Comparison of ENCODE assay signal across 20 cellular contexts in the genomic region with DNA sequence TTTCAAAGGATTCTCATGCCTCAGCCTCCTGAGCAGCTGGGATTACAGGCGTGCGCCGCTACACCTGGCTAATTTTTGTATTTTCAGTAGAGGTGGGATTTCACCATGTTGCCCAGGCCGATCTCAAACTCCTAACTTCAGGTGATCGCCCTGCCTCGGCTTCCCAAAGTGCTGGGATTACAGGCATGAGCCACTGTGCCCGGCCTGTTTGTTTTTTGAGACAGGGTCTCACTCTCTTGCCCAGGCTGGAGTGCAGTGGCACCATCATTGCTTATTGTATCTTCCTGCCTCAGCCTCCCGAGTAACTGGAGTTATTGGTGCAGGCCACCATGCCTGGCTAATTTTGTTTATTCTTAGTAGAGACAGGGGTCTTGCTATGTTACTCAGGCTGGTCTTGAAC. TPM values are rescaled to one million over a fixed set of nuclear protein-coding genes. Genes with fewer than 3 reads are reported as not detected.
DNase-seq lines count a peak whose midpoint lies in the region; ATAC-seq, FAIRE-seq and TF ChIP-seq lines count a peak whose summit lies in the region.
"Had no signal": no experiment of that assay in that cellular context is flagged by ENCODE, and none has a peak within 500 bp of the region (broad histone marks: within the 10 kb centered on the region; RNA-seq: fewer than 3 reads in every experiment).

No MANE protein-coding gene starts in this region.

- H3K27me3 Mint-ChIP-seq in activated CD4-positive, alpha-beta T cell treated with anti-CD3 and anti-CD28 coated beads, Interleukin-2, amount 10 ng/mL, durations not matched to agents 7 days and 5 days = no peaks in the 10 kb centered on the region
- peaks cover under 1% of the 10 kb centered on the region for H3K27me3 Mint-ChIP-seq in T-helper 17 cell
- H3K27me3 Mint-ChIP-seq in immature natural killer cell (ENCODE audit: low read depth in 3 of 3) = peaks cover 0 to 3% (median 2%) of the 10 kb centered on the region in 3 donors

- peaks cover 51% of the 10 kb centered on the region for H3K4me1 Mint-ChIP-seq in activated CD4-positive, alpha-beta T cell treated with anti-CD3 and anti-CD28 coated beads, Interleukin-2, amount 10 ng/mL, durations not matched to agents 7 days and 5 days
- H3K4me1 Mint-ChIP-seq in T-helper 17 cell = peaks cover 28% of the 10 kb centered on the region
- H3K4me1 Mint-ChIP-seq in immature natural killer cell = peaks cover 50 to 56% of the 10 kb centered on the region in 2 donors

- no peak overlapping the region for H3K4me3 Mint-ChIP-seq in activated CD4-positive, alpha-beta T cell treated with anti-CD3 and anti-CD28 coated beads, Interleukin-2, amount 10 ng/mL, durations not matched to agents 7 days and 5 days
- H3K4me3 Mint-ChIP-seq in T-helper 17 cell (no peak overlapping the region), immature natural killer cell (peak overlapping the region in 2 of 5 donors; percentile 55 to 62)
- H3K4me3 Mint-ChIP-seq: HFFc6 had no signal

- TF ChIP-seq POLR2A in GM12892 (IDR thresholded peaks at IDR 0.05; ENCODE audit: low read depth, low read length) = no peak

- DNase-seq in activated CD4-positive, alpha-beta T cell treated with anti-CD3 and anti-CD28 coated beads, Interleukin-2, amount 10 ng/mL, durations not matched to agents 7 days and 5 days = no peak
- no peak for DNase-seq in activated CD4-positive, alpha-beta T cell treated with anti-CD3 and anti-CD28 coated beads, Interleukin-2, amount 50 U/mL, for 1 hour
- DNase-seq in T-helper 17 cell (no peak), immature natural killer cell (no peak), thoracic aorta (ENCODE audit: low spot score) (no peak), GM12892 (ENCODE audit: insufficient read length) (no peak), LoVo (ENCODE audit: low spot score) (no peak)
- no peak for DNase-seq in stimulated activated CD4-positive, alpha-beta T cell treated with anti-CD3 and anti-CD28 coated beads, Interleukin-4, amount 100 ng/mL, for 1 hour
- DNase-seq: activated naive CD4-positive, alpha-beta T cell treated with anti-CD3 and anti-CD28 coated beads, Interleukin-2, amount 50 U/mL, for 16 hours; colonic mucosa; DMS153; HFFc6; NCI-H1105 treated with DMSO at 0.1 percent for 48 hours; NCI-H2171 treated with DMSO at 0.1 percent for 48 hours; SIG-M5; stimulated activated CD4-positive, alpha-beta T cell treated with anti-CD3 and anti-CD28 coated beads, Interleukin-2, amount 100 ng/mL, for 48 hours had no signal

- ATAC-seq in T-helper 17 cell = no peak
- no peak for ATAC-seq in thoracic aorta (ENCODE audit: insufficient number of reproducible peaks, low FRiP score, low read depth)
- ATAC-seq: A549; activated CD4-positive, CD25-positive, alpha-beta regulatory T cell treated with anti-CD3 and anti-CD28 coated beads, Interleukin-2, amount 50 U/mL, for 24 hours had no signal

- CTCF ChIA-PET in activated CD4-positive, alpha-beta T cell treated with anti-CD3 and anti-CD28 coated beads, Interleukin-2, amount 10 ng/mL, durations not matched to agents 7 days and 5 days (lab: Charles Lee) = no interaction called here

- H3K9me3 Mint-ChIP-seq in activated CD4-positive, alpha-beta T cell treated with anti-CD3 and anti-CD28 coated beads, Interleukin-2, amount 10 ng/mL, durations not matched to agents 7 days and 5 days = no peaks in the 10 kb centered on the region
- no peaks in the 10 kb centered on the region for H3K9me3 Mint-ChIP-seq in immature natural killer cell
- H3K9me3 Mint-ChIP-seq: HFFc6 had no signal

- FAIRE-seq in GM12892 (lab: Jason Lieb, UNC) = no peak
- FAIRE-seq: A549 had no signal

- peaks cover 32 to 53% of the 10 kb centered on the region in 2 donors for H3K4me1 ChIP-seq in thoracic aorta (ENCODE audit: control insufficient read depth in 1 of 2, low read depth in 2 of 2)
- H3K4me1 ChIP-seq: colonic mucosa had no signal

- H3K4me3 ChIP-seq in thoracic aorta = no peak overlapping the region
- H3K4me3 ChIP-seq: A549, colonic mucosa had no signal

- H3K36me3 Mint-ChIP-seq in activated CD4-positive, alpha-beta T cell treated with anti-CD3 and anti-CD28 coated beads, Interleukin-2, amount 10 ng/mL, durations not matched to agents 7 days and 5 days (ENCODE audit: low read depth) = peaks cover 48% of the 10 kb centered on the region
- H3K36me3 Mint-ChIP-seq in T-helper 17 cell (ENCODE audit: low read depth) = peaks cover 2% of the 10 kb centered on the region
- peaks cover 8 to 15% (median 11%) of the 10 kb centered on the region in 3 donors for H3K36me3 Mint-ChIP-seq in immature natural killer cell

- no peak for TF ChIP-seq CTCF in thoracic aorta (IDR thresholded peaks at IDR 0.05)

- peaks cover 3% of the 10 kb centered on the region for H3K36me3 ChIP-seq in thoracic aorta
- H3K36me3 ChIP-seq: colonic mucosa had no signal

- no peaks in the 10 kb centered on the region for H3K27me3 ChIP-seq in thoracic aorta (replicated peaks; ENCODE audit: insufficient read depth)
- H3K27me3 ChIP-seq: colonic mucosa had no signal

- peak overlapping the region; percentile 81 for H3K27ac Mint-ChIP-seq in activated CD4-positive, alpha-beta T cell treated with anti-CD3 and anti-CD28 coated beads, Interleukin-2, amount 10 ng/mL, durations not matched to agents 7 days and 5 days
- H3K27ac Mint-ChIP-seq in T-helper 17 cell (peak overlapping the region; percentile 82), immature natural killer cell (peak overlapping the region; percentile 91 to 97 (median 94))
- H3K27ac Mint-ChIP-seq: HFFc6 had no signal

- POLR2A ChIA-PET in activated CD4-positive, alpha-beta T cell treated with anti-CD3 and anti-CD28 coated beads, Interleukin-2, amount 10 ng/mL, durations not matched to agents 7 days and 5 days (lab: Charles Lee) = no interaction called here

- H3K9me3 ChIP-seq in T-helper 17 cell (ENCODE audit: control insufficient read depth, low read length, poor library complexity, severe bottlenecking) (no peaks in the 10 kb centered on the region), thoracic aorta (no peaks in the 10 kb centered on the region)
- H3K9me3 ChIP-seq: A549, colonic mucosa had no signal

- peak overlapping the region; percentile 92 to 95 for H3K27ac ChIP-seq in thoracic aorta
- H3K27ac ChIP-seq: colonic mucosa, KMS-11 had no signal

RNA-seq across cellular contexts. Expression of gene FADS2, which starts 8.1 kb away (rescaled TPM):
- total RNA-seq in activated CD4-positive, alpha-beta T cell treated with anti-CD3 and anti-CD28 coated beads, Interleukin-2, amount 10 ng/mL, durations not matched to agents 7 days and 5 days = 100 to 1,000 TPM; 128 to 135 TPM
- total RNA-seq in T-helper 17 cell (10 to 100 TPM in 1 of 2 donors, 1 to 10 TPM in 1; 5.2 to 15.7 TPM), thoracic aorta (100 to 1,000 TPM in 1 of 2 donors, 10 to 100 TPM in 1; 89.2 to 234 TPM)
- 10 to 100 TPM; 21.9 to 28.7 (median 22.0) TPM for polyA plus RNA-seq in immature natural killer cell
- polyA plus RNA-seq in GM12892 (2012; ENCODE audit: missing spikeins) = 82.0 TPM

RNA-seq across cellular contexts. Expression of gene FADS1, which starts 19.4 kb away (rescaled TPM):
- 10 to 100 TPM; 25.7 to 27.1 TPM for total RNA-seq in activated CD4-positive, alpha-beta T cell treated with anti-CD3 and anti-CD28 coated beads, Interleukin-2, amount 10 ng/mL, durations not matched to agents 7 days and 5 days
- total RNA-seq in T-helper 17 cell = 1 to 10 TPM; 1.2 to 4.6 TPM
- polyA plus RNA-seq in immature natural killer cell = 10 to 100 TPM; 11.5 to 18.7 (median 17.7) TPM
- total RNA-seq in thoracic aorta = 10 to 100 TPM; 39.0 to 52.9 TPM
- 17.8 TPM for polyA plus RNA-seq in GM12892 (2012; ENCODE audit: missing spikeins)
- total RNA-seq: OCI-LY7 had no signal

RNA-seq across cellular contexts. Expression of gene FEN1, which starts 43.5 kb away (rescaled TPM):
- 100 to 1,000 TPM in 1 of 2 experiments, 10 to 100 TPM in 1; 98.6 to 118 TPM for total RNA-seq in activated CD4-positive, alpha-beta T cell treated with anti-CD3 and anti-CD28 coated beads, Interleukin-2, amount 10 ng/mL, durations not matched to agents 7 days and 5 days
- total RNA-seq in T-helper 17 cell (10 to 100 TPM in 1 of 2 donors, 1 to 10 TPM in 1; 9.7 to 13.0 TPM), thoracic aorta (1 to 10 TPM; 4.5 to 5.4 TPM)
- 10 to 100 TPM; 20.3 to 31.3 (median 24.6) TPM for polyA plus RNA-seq in immature natural killer cell
- polyA plus RNA-seq in GM12892 (2012; ENCODE audit: missing spikeins) = 76.2 TPM

RNA-seq across cellular contexts. Expression of gene TMEM258, which starts 43.8 kb away (rescaled TPM):
- total RNA-seq in activated CD4-positive, alpha-beta T cell treated with anti-CD3 and anti-CD28 coated beads, Interleukin-2, amount 10 ng/mL, durations not matched to agents 7 days and 5 days = 100 to 1,000 TPM; 154 to 160 TPM
- total RNA-seq in T-helper 17 cell (10 to 100 TPM; 68.4 to 77.6 TPM), thoracic aorta (10 to 100 TPM; 17.3 to 63.6 TPM)
- 100 to 1,000 TPM; 160 to 274 (median 225) TPM for polyA plus RNA-seq in immature natural killer cell
- 285 TPM for polyA plus RNA-seq in GM12892 (2012; ENCODE audit: missing spikeins)

RNA-seq across cellular contexts. Expression of gene FADS3, which starts 55.2 kb away (rescaled TPM):
- total RNA-seq in activated CD4-positive, alpha-beta T cell treated with anti-CD3 and anti-CD28 coated beads, Interleukin-2, amount 10 ng/mL, durations not matched to agents 7 days and 5 days = 1 to 10 TPM; 2.9 to 3.7 TPM
- total RNA-seq in T-helper 17 cell = 10 to 100 TPM in 1 of 2 donors, 1 to 10 TPM in 1; 8.5 to 14.5 TPM
- polyA plus RNA-seq in immature natural killer cell = 1 to 10 TPM; 3.2 to 6.2 (median 3.9) TPM
- total RNA-seq in thoracic aorta = 100 to 1,000 TPM; 368 to 393 TPM
- 3.9 TPM for polyA plus RNA-seq in GM12892 (2012; ENCODE audit: missing spikeins)

Comparison
In these comparisons a context has a peak if more than half of its experiments do, and no peak if none do; other contexts are left out.
1. RNA of gene FADS2, which starts 8.1 kb away (total RNA-seq): 89.2 to 234 TPM in thoracic aorta and 128 to 135 TPM in activated CD4-positive, alpha-beta T cell treated with anti-CD3 and anti-CD28 coated beads, Interleukin-2, amount 10 ng/mL, durations not matched to agents 7 days and 5 days; 5.2 to 15.7 TPM in T-helper 17 cell; every median in the first group is over 4 times any median in the second.
2. RNA of gene FADS1, which starts 19.4 kb away (total RNA-seq): 39.0 to 52.9 TPM in thoracic aorta and 25.7 to 27.1 TPM in activated CD4-positive, alpha-beta T cell treated with anti-CD3 and anti-CD28 coated beads, Interleukin-2, amount 10 ng/mL, durations not matched to agents 7 days and 5 days; 1.2 to 4.6 TPM in T-helper 17 cell; every median in the first group is over 4 times any median in the second.
3. RNA of gene FEN1, which starts 43.5 kb away (total RNA-seq): 98.6 to 118 TPM in activated CD4-positive, alpha-beta T cell treated with anti-CD3 and anti-CD28 coated beads, Interleukin-2, amount 10 ng/mL, durations not matched to agents 7 days and 5 days; 9.7 to 13.0 TPM in T-helper 17 cell and 4.5 to 5.4 TPM in thoracic aorta; every median in the first group is over 4 times any median in the second.
4. Peak in every context shown above with its lines, with median percentiles within 50 percentile points of each other: H3K27ac Mint-ChIP-seq.